8 cellular contexts compared by ENCODE assay signal in the genomic region with DNA sequence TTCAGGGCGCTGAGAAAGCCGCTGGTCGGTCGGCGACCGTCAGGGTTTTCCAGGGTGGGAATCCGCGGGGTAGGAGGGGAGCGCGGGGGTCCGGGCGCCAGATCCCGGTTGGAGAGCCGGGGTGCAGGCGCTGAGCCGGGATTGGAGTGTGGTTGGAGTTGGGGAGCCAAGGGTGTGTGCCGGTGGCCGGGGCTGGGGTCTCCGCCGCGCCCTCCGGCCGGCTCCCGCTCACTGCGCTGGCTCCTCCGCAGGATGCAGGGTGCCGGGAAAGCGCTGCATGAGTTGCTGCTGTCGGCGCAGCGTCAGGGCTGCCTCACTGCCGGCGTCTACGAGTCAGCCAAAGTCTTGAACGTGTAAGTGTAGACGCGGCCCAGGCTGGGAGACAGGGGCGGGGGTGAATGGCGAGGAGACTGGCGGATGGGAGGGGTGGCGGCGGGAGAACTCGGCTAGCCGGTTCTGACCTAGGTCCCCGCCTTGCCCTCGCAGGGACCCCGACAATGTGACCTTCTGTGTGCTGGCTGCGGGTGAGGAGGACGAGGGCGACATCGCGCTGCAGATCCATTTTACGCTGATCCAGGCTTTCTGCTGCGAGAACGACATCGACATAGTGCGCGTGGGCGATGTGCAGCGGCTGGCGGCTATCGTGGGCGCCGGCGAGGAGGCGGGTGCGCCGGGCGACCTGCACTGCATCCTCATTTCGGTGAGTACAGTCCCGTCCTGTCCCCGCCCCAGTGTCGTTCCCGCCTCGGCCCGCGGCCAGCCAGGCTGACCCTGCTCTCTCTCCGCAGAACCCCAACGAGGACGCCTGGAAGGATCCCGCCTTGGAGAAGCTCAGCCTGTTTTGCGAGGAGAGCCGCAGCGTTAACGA. TPM values are rescaled to one million over a fixed set of nuclear protein-coding genes. Genes with fewer than 3 reads are reported as not detected.
DNase-seq lines count a peak whose midpoint lies in the region; ATAC-seq and TF ChIP-seq lines count a peak whose summit lies in the region.

No MANE protein-coding gene starts in this region.

- no peak for TF ChIP-seq CTCF in choroid plexus epithelial cell (conservative IDR thresholded peaks at IDR 0.05; ENCODE audit: low read depth, low read length)

- intact Hi-C loops in left colon (cut with DNase I, micrococcal nuclease), result loop anchor here in 1 of 2 donors (10.0 kb wide), 1 partner anchor 389 kb away; no protein-coding TSS in a partner anchor

- H3K4me3 ChIP-seq in choroid plexus epithelial cell (ENCODE audit: low read depth, low read length), result peak overlapping the region; percentile 50

- DNase-seq in COLO668 (lab: John Stamatoyannopoulos, UW; ENCODE audit: unreplicated experiment), result peak; percentile 65
- DNase-seq in HT-29 (ENCODE audit: low spot score), result peak; percentile 56
- DNase-seq in activated CD4-positive, alpha-beta T cell treated with anti-CD3 and anti-CD28 coated beads for 48 hours, result peak; percentile 77
- DNase-seq in choroid plexus epithelial cell (ENCODE audit: low read depth), result peak; percentile 44
- DNase-seq in left colon, result peak; percentile 53 to 72
- DNase-seq in stimulated activated CD4-positive, alpha-beta T cell treated with anti-CD3 and anti-CD28 coated beads, Interleukin-15, amount 100 ng/mL, for 24 hours, result peak; percentile 77
- no peak for DNase-seq in NCI-H187 (lab: John Stamatoyannopoulos, UW)

- ATAC-seq in left colon (peak; percentile 45), GM21528 (IDR thresholded peaks at IDR 0.05; ENCODE audit: low FRiP score, unreplicated experiment) (no peak)

RNA-seq across cellular contexts. Expression of a gene that starts 0.6 kb away (rescaled TPM):
- 1.3 and 5.2 TPM in 2 replicates for total RNA-seq in HT-29 (2014; rRNA removed; shearing (Covaris generic))
- 10 to 100 TPM in 1 of 2 donors, 1 to 10 TPM in 1; 5.3 to 13.9 TPM for total RNA-seq in left colon

Comparison
In these comparisons a context has a peak if more than half of its experiments do, and no peak if none do; other contexts are left out.
1. DNase-seq: peak in COLO668 (single experiment), HT-29 (single experiment), activated CD4-positive, alpha-beta T cell treated with anti-CD3 and anti-CD28 coated beads for 48 hours (single experiment), choroid plexus epithelial cell (single experiment), left colon (2 of 2) and stimulated activated CD4-positive, alpha-beta T cell treated with anti-CD3 and anti-CD28 coated beads, Interleukin-15, amount 100 ng/mL, for 24 hours (single experiment); none in NCI-H187 (0 of 2).